ENCODE assay signal across 28 cellular contexts in genomic region chrX:31705816-31706215, GRCh38.
"Had no signal": no experiment of that assay in that cellular context is flagged by ENCODE, and none has a peak within 500 bp of the region (broad histone marks: within the 10 kb centered on the region; RNA-seq: fewer than 3 reads in every experiment).

No MANE protein-coding gene starts in this region.

- H3K9me3 ChIP-seq: adrenal gland, ascending aorta, body of pancreas, breast epithelium had no signal

- ATAC-seq: activated naive CD4-positive, alpha-beta T cell treated with anti-CD3 and anti-CD28 coated beads, Interleukin-2, amount 50 U/mL, for 72 hours; activated naive CD8-positive, alpha-beta T cell treated with anti-CD3 and anti-CD28 coated beads, Interleukin-2, amount 50 U/mL, for 24 hours; activated T-cell treated with anti-CD3 and anti-CD28 coated beads, Interleukin-2, amount 50 U/mL, for 4 hours; activated T-cell treated with anti-CD3 and anti-CD28 coated beads, Interleukin-2, amount 50 U/mL, for 72 hours; activated T-helper 17 cell treated with anti-CD3 and anti-CD28 coated beads, Interleukin-2, amount 50 U/mL, for 72 hours; body of pancreas had no signal

- H3K4me1 ChIP-seq: adrenal gland, body of pancreas, breast epithelium had no signal

- DNase-seq: activated effector memory CD4-positive, alpha-beta T cell treated with anti-CD3 and anti-CD28 coated beads, Interleukin-2, amount 50 U/mL, for 16 hours; activated effector memory CD4-positive, alpha-beta T cell treated with Interleukin-2 at 50 U/mL for 16 hours; activated gamma-delta T cell; activated gamma-delta T cell treated with Interleukin-2 at 50 U/mL for 16 hours; activated naive CD4-positive, alpha-beta T cell; activated naive CD4-positive, alpha-beta T cell treated with anti-CD3 and anti-CD28 coated beads for 36 hours; activated naive CD4-positive, alpha-beta T cell treated with anti-CD3 and anti-CD28 coated beads, Interleukin-2, amount 10 ng/mL, durations not matched to agents 7 days and 5 days; activated naive CD4-positive, alpha-beta T cell treated with anti-CD3 and anti-CD28 coated beads, Interleukin-2, amount 50 U/mL, for 16 hours; activated naive CD4-positive, alpha-beta T cell treated with Interleukin-2 at 50 U/mL for 16 hours; activated naive CD8-positive, alpha-beta T cell treated with anti-CD3 and anti-CD28 coated beads for 36 hours; activated naive CD8-positive, alpha-beta T cell treated with anti-CD3 and anti-CD28 coated beads, Interleukin-2, amount 10 ng/mL, durations not matched to agents 7 days and 5 days; activated naive CD8-positive, alpha-beta T cell treated with anti-CD3 and anti-CD28 coated beads, Interleukin-2, amount 50 U/mL, for 24 hours; activated T-cell treated with anti-CD3 and anti-CD28 coated beads, Interleukin-2, amount 50 U/mL, for 4 hours; activated T-cell treated with anti-CD3 and anti-CD28 coated beads, Interleukin-2, amount 50 U/mL, for 48 hours; activated T-cell treated with anti-CD3 and anti-CD28 coated beads, Interleukin-2, amount 50 U/mL, for 72 hours; adrenal gland; amniotic stem cell; aorta; body of pancreas; brain microvascular endothelial cell; caudate nucleus; central memory CD4-positive, alpha-beta T cell; cerebellar nuclear complex had no signal

- H3K27me3 ChIP-seq: adrenal gland, ascending aorta, body of pancreas, brain microvascular endothelial cell, cardiac muscle cell had no signal

- H3K27ac ChIP-seq: adrenal gland, body of pancreas, brain microvascular endothelial cell, breast epithelium, cardiac muscle cell had no signal

- H3K4me3 ChIP-seq: adrenal gland, ascending aorta, body of pancreas, breast epithelium, cardiac muscle cell had no signal

- H3K36me3 ChIP-seq: adrenal gland, ascending aorta, brain microvascular endothelial cell, breast epithelium, cardiac muscle cell had no signal
